ENCODE assay signal across 8 cellular contexts in genomic region chr2:165863816-165864221, GRCh38.
DNase-seq lines count a peak whose midpoint lies in the region; ATAC-seq and TF ChIP-seq lines count a peak whose summit lies in the region.
"Had no signal": no experiment of that assay in that cellular context is flagged by ENCODE, and none has a peak within 500 bp of the region (broad histone marks: within the 10 kb centered on the region; RNA-seq: fewer than 3 reads in every experiment).

No MANE protein-coding gene starts in this region.

- H3K9me3 ChIP-seq in OCI-LY7 (ENCODE audit: low read length) (no peaks in the 10 kb centered on the region), uterus (no peaks in the 10 kb centered on the region)

- H3K4me2 ChIP-seq in OCI-LY7 (ENCODE audit: low read length), result no peak overlapping the region

- no TSS peak for BruUV-seq in OCI-LY7 (replicated peaks; lab: Mats Ljungman, UMichigan)

- H3K4me1 ChIP-seq in OCI-LY7 (ENCODE audit: insufficient read depth, low read length, poor library complexity, severe bottlenecking), result no peaks in the 10 kb centered on the region
- no peaks in the 10 kb centered on the region for H3K4me1 ChIP-seq in uterus

- intact Hi-C loops in OCI-LY7 (cut with micrococcal nuclease; ENCODE audit: unreplicated experiment), result no loop called here
- intact Hi-C loops in uterus (cut with DNase I; ENCODE audit: low total_unique reads), result no loop called here

- no peak for TF ChIP-seq POLR2A in uterus (IDR thresholded peaks at IDR 0.05)

- no peaks in the 10 kb centered on the region for H3K36me3 ChIP-seq in OCI-LY7 (ENCODE audit: insufficient read depth, low read length)
- no peaks in the 10 kb centered on the region for H3K36me3 ChIP-seq in uterus

- H3K27ac ChIP-seq in layer of hippocampus (ENCODE audit: low read depth, low read length) (peak overlapping the region; percentile 30), OCI-LY7 (ENCODE audit: low read depth, low read length, poor library complexity, severe bottlenecking) (no peak overlapping the region), uterus (no peak overlapping the region)

- CTCF ChIA-PET in OCI-LY7 (lab: Charles Lee; ENCODE audit: unreplicated experiment), result no interaction called here

- no peak overlapping the region for H2AFZ ChIP-seq in OCI-LY7 (ENCODE audit: low read length)

- no peaks in the 10 kb centered on the region for H3K79me2 ChIP-seq in OCI-LY7 (ENCODE audit: insufficient read depth, low read depth, low read length)

- peak; percentile 47 for ATAC-seq in GM18861 (IDR thresholded peaks at IDR 0.05; ENCODE audit: unreplicated experiment)
- ATAC-seq in GM19467 (IDR thresholded peaks at IDR 0.05; ENCODE audit: unreplicated experiment), result peak; percentile 73
- ATAC-seq in HG03175 (IDR thresholded peaks at IDR 0.05; ENCODE audit: unreplicated experiment), result peak; percentile 76

- DNase-seq in OCI-LY7 (ENCODE audit: low spot score) (no peak), uterus (no peak)
- no peak for DNase-seq in stimulated activated naive CD4-positive, alpha-beta T cell treated with Interleukin-2 at 50 U/mL for 16 hours (lab: John Stamatoyannopoulos, UW)
- DNase-seq: stimulated activated CD4-positive, alpha-beta T cell treated with anti-CD3 and anti-CD28 coated beads, Interleukin-2, amount 100 ng/mL, for 48 hours had no signal

- no peak overlapping the region for H3K4me3 ChIP-seq in OCI-LY7 (ENCODE audit: low read depth, low read length, poor library complexity, severe bottlenecking)
- no peak overlapping the region for H3K4me3 ChIP-seq in uterus

- no peaks in the 10 kb centered on the region for H4K20me1 ChIP-seq in OCI-LY7 (ENCODE audit: insufficient read depth, low read length)

- H3K9me2 ChIP-seq in OCI-LY7 (ENCODE audit: insufficient read depth, low read length), result no peaks in the 10 kb centered on the region

- H3K27me3 ChIP-seq in layer of hippocampus (ENCODE audit: control insufficient read depth, insufficient read depth, low read length), result no peaks in the 10 kb centered on the region
- no peaks in the 10 kb centered on the region for H3K27me3 ChIP-seq in uterus

- POLR2A ChIA-PET in OCI-LY7 (lab: Charles Lee), result interaction anchor here (0.6 to 1.4 kb wide), 3 partner anchors 14 to 409 kb away, joined by 3 read pairs; no protein-coding TSS in a partner anchor

- no peak for TF ChIP-seq CTCF in OCI-LY7 (conservative IDR thresholded peaks at IDR 0.05; ENCODE audit: low read length)
- no peak for TF ChIP-seq CTCF in uterus (IDR thresholded peaks at IDR 0.05)
